In genomic region chr11:103396237-103396636, GRCh38 we compare ENCODE assay signal across 18 cellular contexts.
"Had no signal": no experiment of that assay in that cellular context is flagged by ENCODE, and none has a peak within 500 bp of the region (broad histone marks: within the 10 kb centered on the region; RNA-seq: fewer than 3 reads in every experiment).

No MANE protein-coding gene starts in this region.

- H3K27me3 Mint-ChIP-seq: activated CD4-positive, alpha-beta memory T cell treated with anti-CD3 and anti-CD28 coated beads for 36 hours; activated CD4-positive, alpha-beta T cell treated with anti-CD3 and anti-CD28 coated beads for 36 hours; activated T-cell treated with anti-CD3 and anti-CD28 coated beads, Interleukin-2, amount 50 U/mL, for 24 hours; effector memory CD8-positive, alpha-beta T cell; natural killer cell treated with Interleukin-12 subunit alpha and Interleukin-12 subunit beta and Interleukin-15 and Interleukin-18, amount 100 ng/mL, for 72 hours; stimulated activated naive CD8-positive, alpha-beta T cell treated with anti-CD3 and anti-CD28 coated beads, Interleukin-15, Interleukin-2, amounts not matched to agents 100 ng/mL and 50 ng/mL, for 24 hours had no signal

- ATAC-seq: activated CD4-positive, alpha-beta T cell treated with anti-CD3 and anti-CD28 coated beads for 36 hours; activated naive CD4-positive, alpha-beta T cell treated with anti-CD3 and anti-CD28 coated beads, Interleukin-2, amount 50 U/mL, for 72 hours; effector memory CD8-positive, alpha-beta T cell; natural killer cell treated with Interleukin-12 subunit alpha and Interleukin-12 subunit beta and Interleukin-15 and Interleukin-18, amount 100 ng/mL, for 72 hours; right cardiac atrium had no signal

- H3K27ac ChIP-seq: left ventricle myocardium inferior, skin epidermis, suprapubic skin had no signal

- H3K36me3 Mint-ChIP-seq: activated naive CD4-positive, alpha-beta T cell treated with anti-CD3 and anti-CD28 coated beads, Interleukin-2, amount 50 U/mL, for 72 hours had no signal

- H3K9me3 Mint-ChIP-seq: effector memory CD8-positive, alpha-beta T cell had no signal

- H3K4me3 Mint-ChIP-seq: activated CD4-positive, alpha-beta memory T cell treated with anti-CD3 and anti-CD28 coated beads for 36 hours; activated CD4-positive, alpha-beta T cell treated with anti-CD3 and anti-CD28 coated beads for 36 hours; activated T-cell treated with anti-CD3 and anti-CD28 coated beads, Interleukin-2, amount 50 U/mL, for 24 hours; brain; effector memory CD8-positive, alpha-beta T cell; natural killer cell treated with Interleukin-12 subunit alpha and Interleukin-12 subunit beta and Interleukin-15 and Interleukin-18, amount 100 ng/mL, for 72 hours; stimulated activated naive CD8-positive, alpha-beta T cell treated with anti-CD3 and anti-CD28 coated beads, Interleukin-15, Interleukin-2, amounts not matched to agents 100 ng/mL and 50 ng/mL, for 24 hours had no signal

- H3K4me3 ChIP-seq: left ventricle myocardium inferior, skin epidermis, suprapubic skin had no signal

- H3K27ac Mint-ChIP-seq: activated CD4-positive, alpha-beta memory T cell treated with anti-CD3 and anti-CD28 coated beads for 36 hours; activated CD4-positive, alpha-beta T cell treated with anti-CD3 and anti-CD28 coated beads for 36 hours; activated naive CD4-positive, alpha-beta T cell treated with anti-CD3 and anti-CD28 coated beads, Interleukin-2, amount 50 U/mL, for 72 hours; activated T-cell treated with anti-CD3 and anti-CD28 coated beads, Interleukin-2, amount 50 U/mL, for 24 hours; brain; effector memory CD8-positive, alpha-beta T cell; natural killer cell treated with Interleukin-12 subunit alpha and Interleukin-12 subunit beta and Interleukin-15 and Interleukin-18, amount 100 ng/mL, for 72 hours; stimulated activated naive CD8-positive, alpha-beta T cell treated with anti-CD3 and anti-CD28 coated beads, Interleukin-15, Interleukin-2, amounts not matched to agents 100 ng/mL and 50 ng/mL, for 24 hours had no signal

- H3K4me1 Mint-ChIP-seq: activated CD4-positive, alpha-beta T cell treated with anti-CD3 and anti-CD28 coated beads for 36 hours; brain had no signal

- H3K27me3 ChIP-seq: suprapubic skin had no signal

- FAIRE-seq: keratinocyte had no signal

- H3K36me3 ChIP-seq: suprapubic skin had no signal

- DNase-seq: activated CD4-positive, alpha-beta memory T cell treated with anti-CD3 and anti-CD28 coated beads for 36 hours; activated CD4-positive, alpha-beta T cell treated with anti-CD3 and anti-CD28 coated beads for 36 hours; activated effector memory CD4-positive, alpha-beta T cell treated with Interleukin-2 at 50 U/mL for 16 hours; activated T-cell treated with anti-CD3 and anti-CD28 coated beads, Interleukin-2, amount 50 U/mL, for 24 hours; amniotic stem cell; cerebellar nuclear complex; effector memory CD8-positive, alpha-beta T cell; left ventricle myocardium inferior; occipital lobe; right cardiac atrium; T-helper 2 cell had no signal

- H3K9me3 ChIP-seq: suprapubic skin had no signal

- H3K4me1 ChIP-seq: left ventricle myocardium inferior, suprapubic skin had no signal
